9 cellular contexts compared by ENCODE assay signal in genomic region chr3:56303508-56303907, GRCh38.
DNase-seq lines count a peak whose midpoint lies in the region; ATAC-seq and TF ChIP-seq lines count a peak whose summit lies in the region.
"Had no signal": no experiment of that assay in that cellular context is flagged by ENCODE, and none has a peak within 500 bp of the region (broad histone marks: within the 10 kb centered on the region; RNA-seq: fewer than 3 reads in every experiment).

No MANE protein-coding gene starts in this region.

- in situ Hi-C loops in Caki2 (cut with HindIII; ENCODE audit: low pct_unique_long_range_greater_than_20kb, low sequenced_read_pairs): no loop called here

- H3K4me2 ChIP-seq in smooth muscle cell: peak overlapping the region; percentile 42

- no peaks in the 10 kb centered on the region for H4K20me1 ChIP-seq in smooth muscle cell (ENCODE audit: low read depth)

- peak; percentile 39 for DNase-seq in Caki2 (ENCODE audit: low read depth)
- peak; percentile 39 for DNase-seq in glomerular visceral epithelial cell (ENCODE audit: extremely low spot score)
- no peak for DNase-seq in smooth muscle cell (lab: John Stamatoyannopoulos, UW; ENCODE audit: unreplicated experiment)
- DNase-seq in NCI-H1092 treated with DMSO at 0.1 percent for 48 hours (lab: John Stamatoyannopoulos, UW): no peak
- no peak for DNase-seq in stimulated activated naive CD4-positive, alpha-beta T cell treated with Interleukin-2 at 50 U/mL for 16 hours (lab: John Stamatoyannopoulos, UW)

- H3K9ac ChIP-seq in smooth muscle cell (ENCODE audit: low read depth): no peak overlapping the region

- H3K27me3 ChIP-seq in smooth muscle cell (ENCODE audit: low read depth): no peaks in the 10 kb centered on the region
- H3K27me3 ChIP-seq: pancreas had no signal

- TF ChIP-seq CTCF in smooth muscle cell (IDR thresholded peaks at IDR 0.05; ENCODE audit: borderline replicate concordance, insufficient read depth, poor library complexity, severe bottlenecking): peak; percentile 66

- H3K79me2 ChIP-seq in smooth muscle cell (ENCODE audit: low read depth): no peaks in the 10 kb centered on the region

- no peak overlapping the region for H3K27ac ChIP-seq in smooth muscle cell (ENCODE audit: low read depth)
- H3K27ac ChIP-seq: pancreas had no signal

- no peaks in the 10 kb centered on the region for H3K36me3 ChIP-seq in smooth muscle cell (ENCODE audit: low read depth)
- H3K36me3 ChIP-seq: pancreas had no signal

- H3K4me3 ChIP-seq in smooth muscle cell: no peak overlapping the region
- H3K4me3 ChIP-seq: pancreas had no signal

- ATAC-seq in GM19351 (IDR thresholded peaks at IDR 0.05; ENCODE audit: unreplicated experiment) (peak; percentile 85), HG03442 (IDR thresholded peaks at IDR 0.05; ENCODE audit: unreplicated experiment) (peak; percentile 89), SK-N-SH treated with all-trans-retinoic acid at 6 μM for 48 hours (peak; percentile 89)

- 21% methylated on average over 5 of the region's 5 CpGs for WGBS in smooth muscle cell (ENCODE audit: low lambda C conversion rate)

- H3K9me3 ChIP-seq in smooth muscle cell (replicated peaks; ENCODE audit: low read depth): no peaks in the 10 kb centered on the region
- H3K9me3 ChIP-seq: pancreas had no signal

- H3F3A ChIP-seq in smooth muscle cell (ENCODE audit: low read depth): no peaks in the 10 kb centered on the region

- H3K4me1 ChIP-seq in smooth muscle cell (ENCODE audit: low read depth): no peaks in the 10 kb centered on the region
- H3K4me1 ChIP-seq: pancreas had no signal

- H2AFZ ChIP-seq in smooth muscle cell (ENCODE audit: low read depth): no peak overlapping the region

TF ChIP-seq in SK-N-SH treated with all-trans-retinoic acid at 6 μM for 48 hours, 23 proteins besides CTCF, POLR2A, EP300 and RAD21:
- TF ChIP-seq BACH2 (CRISPR knock-in tag; IDR thresholded peaks at IDR 0.05; ENCODE audit: borderline replicate concordance): no peak
- no peak for TF ChIP-seq CREB5 (CRISPR knock-in tag; IDR thresholded peaks at IDR 0.05; ENCODE audit: low read depth)
- TF ChIP-seq SNAI2 (CRISPR knock-in tag; IDR thresholded peaks at IDR 0.05): no peak
- TF ChIP-seq ZNF565 (CRISPR knock-in tag; conservative IDR thresholded peaks at IDR 0.05; ENCODE audit: low read depth): no peak
- no peak for TF ChIP-seq ZC3H10 (CRISPR knock-in tag; IDR thresholded peaks at IDR 0.05)
- TF ChIP-seq GLIS3 (CRISPR knock-in tag; IDR thresholded peaks at IDR 0.05): no peak
- no peak for TF ChIP-seq TSHZ2 (CRISPR knock-in tag; IDR thresholded peaks at IDR 0.05)
- TF ChIP-seq ZFP3 (CRISPR knock-in tag; IDR thresholded peaks at IDR 0.05): no peak
- TF ChIP-seq TOX (CRISPR knock-in tag; IDR thresholded peaks at IDR 0.05; ENCODE audit: borderline replicate concordance): no peak
- TF ChIP-seq ZNF70 (CRISPR knock-in tag; IDR thresholded peaks at IDR 0.05): no peak
- TF ChIP-seq OSR1 (CRISPR knock-in tag; IDR thresholded peaks at IDR 0.05): no peak
- TF ChIP-seq ARNTL (CRISPR knock-in tag; IDR thresholded peaks at IDR 0.05; ENCODE audit: borderline replicate concordance, low read depth): no peak
- no peak for TF ChIP-seq PPARA (CRISPR knock-in tag; IDR thresholded peaks at IDR 0.05; ENCODE audit: borderline replicate concordance)
- no peak for TF ChIP-seq TCF4 (CRISPR knock-in tag; IDR thresholded peaks at IDR 0.05; ENCODE audit: borderline replicate concordance)
- no peak for TF ChIP-seq ZNF8 (CRISPR knock-in tag; IDR thresholded peaks at IDR 0.05)
- no peak for TF ChIP-seq ZFP30 (CRISPR knock-in tag; IDR thresholded peaks at IDR 0.05)
- no peak for TF ChIP-seq CSRNP3 (CRISPR knock-in tag; IDR thresholded peaks at IDR 0.05)
- no peak for TF ChIP-seq PATZ1 (CRISPR knock-in tag; IDR thresholded peaks at IDR 0.05; ENCODE audit: borderline replicate concordance)
- no peak for TF ChIP-seq CSDC2 (CRISPR knock-in tag; IDR thresholded peaks at IDR 0.05)
- no peak for TF ChIP-seq RARB (CRISPR knock-in tag; IDR thresholded peaks at IDR 0.05)

Comparison
In these comparisons a context has a peak if more than half of its experiments do, and no peak if none do; other contexts are left out.
1. DNase-seq: peak in Caki2 (single experiment) and glomerular visceral epithelial cell (single experiment); none in smooth muscle cell (single experiment), NCI-H1092 treated with DMSO at 0.1 percent for 48 hours (single experiment) and stimulated activated naive CD4-positive, alpha-beta T cell treated with Interleukin-2 at 50 U/mL for 16 hours (single experiment).
2. Peak in every context shown above with its lines, with median percentiles within 50 percentile points of each other: ATAC-seq.